2 cellular contexts compared by ENCODE assay signal in the genomic region with DNA sequence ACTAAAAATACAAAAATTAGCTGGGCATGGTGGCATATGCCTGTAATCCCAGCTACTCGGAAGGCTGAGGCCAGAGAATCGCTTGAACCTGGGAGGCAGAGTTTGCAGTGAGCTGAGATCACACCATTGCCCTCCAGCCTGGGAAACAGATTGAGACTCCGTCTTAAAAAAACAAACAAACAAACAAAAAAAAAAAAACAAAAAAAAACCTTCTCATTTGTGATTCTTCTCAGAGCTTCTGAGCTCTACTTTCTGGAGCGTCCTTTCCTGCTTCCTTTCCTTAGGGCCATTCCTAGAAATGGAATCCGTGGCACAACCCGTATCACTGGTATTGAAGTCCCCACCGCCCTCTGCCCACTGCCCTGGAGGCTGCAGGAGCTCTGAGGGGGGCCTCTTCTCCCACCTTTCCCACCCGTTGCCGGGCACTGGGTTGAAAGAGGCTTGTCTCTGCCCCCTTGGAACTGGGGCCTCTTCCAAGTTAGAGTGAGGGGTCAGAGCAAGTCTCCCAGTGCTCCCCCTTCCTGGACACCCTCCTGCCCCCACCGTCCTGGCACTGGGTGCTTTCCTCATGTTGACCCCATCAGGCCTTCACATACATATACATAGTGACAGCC.
TF ChIP-seq lines count a peak whose summit lies in the region.

No MANE protein-coding gene starts in this region.

TF ChIP-seq in IMR-90, 13 proteins besides CTCF, POLR2A, EP300 and RAD21:
- TF ChIP-seq, protein P1, sequence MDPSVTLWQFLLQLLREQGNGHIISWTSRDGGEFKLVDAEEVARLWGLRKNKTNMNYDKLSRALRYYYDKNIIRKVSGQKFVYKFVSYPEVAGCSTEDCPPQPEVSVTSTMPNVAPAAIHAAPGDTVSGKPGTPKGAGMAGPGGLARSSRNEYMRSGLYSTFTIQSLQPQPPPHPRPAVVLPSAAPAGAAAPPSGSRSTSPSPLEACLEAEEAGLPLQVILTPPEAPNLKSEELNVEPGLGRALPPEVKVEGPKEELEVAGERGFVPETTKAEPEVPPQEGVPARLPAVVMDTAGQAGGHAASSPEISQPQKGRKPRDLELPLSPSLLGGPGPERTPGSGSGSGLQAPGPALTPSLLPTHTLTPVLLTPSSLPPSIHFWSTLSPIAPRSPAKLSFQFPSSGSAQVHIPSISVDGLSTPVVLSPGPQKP (IDR thresholded peaks at IDR 0.05; ENCODE audit: borderline replicate concordance, low read depth, low read length), result no peak
- TF ChIP-seq NFE2L2 (IDR thresholded peaks at IDR 0.05; ENCODE audit: low read depth, low read length) (no peak), CEBPB (IDR thresholded peaks at IDR 0.05; ENCODE audit: low read depth, low read length) (no peak), CHD1 (IDR thresholded peaks at IDR 0.05; ENCODE audit: low read depth, low read length) (no peak), RFX5 (IDR thresholded peaks at IDR 0.05; ENCODE audit: low read depth, low read length) (no peak), MXI1 (IDR thresholded peaks at IDR 0.05; ENCODE audit: borderline replicate concordance, low read depth, low read length) (no peak), RCOR1 (IDR thresholded peaks at IDR 0.05; ENCODE audit: insufficient replicate concordance, low read length) (no peak), MAZ (IDR thresholded peaks at IDR 0.05; ENCODE audit: borderline replicate concordance, low read depth, low read length) (no peak), MAFK (IDR thresholded peaks at IDR 0.05; ENCODE audit: low read depth, low read length) (no peak), FOS (IDR thresholded peaks at IDR 0.05; ENCODE audit: low read depth, low read length) (no peak), SMC3 (IDR thresholded peaks at IDR 0.05; ENCODE audit: low read depth, low read length) (no peak), BHLHE40 (IDR thresholded peaks at IDR 0.05; ENCODE audit: low read depth, low read length) (no peak)
- TF ChIP-seq, protein P2, sequence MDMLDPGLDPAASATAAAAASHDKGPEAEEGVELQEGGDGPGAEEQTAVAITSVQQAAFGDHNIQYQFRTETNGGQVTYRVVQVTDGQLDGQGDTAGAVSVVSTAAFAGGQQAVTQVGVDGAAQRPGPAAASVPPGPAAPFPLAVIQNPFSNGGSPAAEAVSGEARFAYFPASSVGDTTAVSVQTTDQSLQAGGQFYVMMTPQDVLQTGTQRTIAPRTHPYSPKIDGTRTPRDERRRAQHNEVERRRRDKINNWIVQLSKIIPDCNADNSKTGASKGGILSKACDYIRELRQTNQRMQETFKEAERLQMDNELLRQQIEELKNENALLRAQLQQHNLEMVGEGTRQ (IDR thresholded peaks at IDR 0.05; ENCODE audit: low read depth, low read length), result no peak

TF ChIP-seq in GM12878, 131 proteins besides CTCF, POLR2A, EP300 and RAD21:
- TF ChIP-seq, protein P3, sequence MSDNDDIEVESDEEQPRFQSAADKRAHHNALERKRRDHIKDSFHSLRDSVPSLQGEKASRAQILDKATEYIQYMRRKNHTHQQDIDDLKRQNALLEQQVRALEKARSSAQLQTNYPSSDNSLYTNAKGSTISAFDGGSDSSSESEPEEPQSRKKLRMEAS (IDR thresholded peaks at IDR 0.05; ENCODE audit: low read depth, low read length), result no peak
- TF ChIP-seq PAX5 (IDR thresholded peaks at IDR 0.05; ENCODE audit: borderline replicate concordance, low read depth, low read length) (no peak), IRF4 (IDR thresholded peaks at IDR 0.05; ENCODE audit: low read depth, low read length) (no peak), TBL1XR1 (IDR thresholded peaks at IDR 0.05; ENCODE audit: low read depth, low read length) (no peak), RELB (IDR thresholded peaks at IDR 0.05; ENCODE audit: low read depth) (no peak), POLR2AphosphoS5 (IDR thresholded peaks at IDR 0.05; ENCODE audit: low read length) (peak; percentile 11; the same call in 1 of the 2 replicates), ATF7 (IDR thresholded peaks at IDR 0.05; ENCODE audit: low read depth) (no peak), BMI1 (IDR thresholded peaks at IDR 0.05; ENCODE audit: borderline replicate concordance) (no peak)
TF ChIP-seq in GM12878: peak in this region for 1.
